7 cellular contexts compared by ENCODE assay signal in genomic region chr12:7019043-7019569, GRCh38. TPM values are rescaled to one million over a fixed set of nuclear protein-coding genes. Genes with fewer than 3 reads are reported as not detected.
DNase-seq lines count a peak whose midpoint lies in the region; ATAC-seq, FAIRE-seq and TF ChIP-seq lines count a peak whose summit lies in the region.

No MANE protein-coding gene starts in this region.

- H3K9me3 ChIP-seq in OCI-LY7 (ENCODE audit: low read length) (no peaks in the 10 kb centered on the region), sigmoid colon (no peaks in the 10 kb centered on the region)

- CTCF ChIA-PET in OCI-LY7 (lab: Charles Lee; ENCODE audit: unreplicated experiment): interaction anchor here (1.3 kb wide), 1 partner anchor 20 kb away, joined by 4 read pairs; no protein-coding TSS in a partner anchor

- peak overlapping the region; percentile 89 for H3K4me2 ChIP-seq in OCI-LY7 (ENCODE audit: low read length)

- TF ChIP-seq CTCF in OCI-LY7 (conservative IDR thresholded peaks at IDR 0.05; ENCODE audit: low read length) (no peak; the same call in 1 of the 2 replicates), epithelial cell of proximal tubule (conservative IDR thresholded peaks at IDR 0.05; ENCODE audit: low read depth, low read length) (no peak), sigmoid colon (IDR thresholded peaks at IDR 0.05) (peak in 1 of 4 experiments; percentile 12), D721Med (IDR thresholded peaks at IDR 0.05; ENCODE audit: insufficient read depth, missing control alignments) (no peak)

- no TSS peak for BruUV-seq in OCI-LY7 (replicated peaks; lab: Mats Ljungman, UMichigan)

- no peak for FAIRE-seq in D721Med (lab: Jason Lieb, UNC)

- TF ChIP-seq EP300 in sigmoid colon (IDR thresholded peaks at IDR 0.05): no peak

- DNase-seq in H7 (no peak), OCI-LY7 (ENCODE audit: low spot score) (no peak), epithelial cell of proximal tubule (ENCODE audit: low read depth) (no peak), sigmoid colon (no peak), D721Med (ENCODE audit: insufficient read length, low spot score) (no peak)
- no peak for DNase-seq in stimulated activated CD4-positive, alpha-beta T cell treated with anti-CD3 and anti-CD28 coated beads, Interleukin-2, amount 100 ng/mL, for 24 hours

- H3K4me3 ChIP-seq in H7 (ENCODE audit: insufficient read depth, low read depth, low read length) (peak overlapping the region; percentile 90), OCI-LY7 (ENCODE audit: low read depth, low read length, poor library complexity, severe bottlenecking) (peak overlapping the region; percentile 82), epithelial cell of proximal tubule (ENCODE audit: low read depth, low read length) (peak overlapping the region; percentile 95), sigmoid colon (peak overlapping the region; percentile 63 to 93 (median 74))

- POLR2A ChIA-PET in OCI-LY7 (lab: Charles Lee): interaction anchor here (0.7 to 2.6 kb wide), 5 partner anchors 11 to 102 kb away, joined by 3 to 10 read pairs (median 4); no protein-coding TSS in a partner anchor

- peaks cover 26% of the 10 kb centered on the region for H3K4me1 ChIP-seq in OCI-LY7 (ENCODE audit: insufficient read depth, low read length, poor library complexity, severe bottlenecking)
- peaks cover 0 to 24% (median 23%) of the 10 kb centered on the region in 4 donors for H3K4me1 ChIP-seq in sigmoid colon

- peaks cover 22% of the 10 kb centered on the region; the same call in 1 of the 2 replicates for H3K79me2 ChIP-seq in OCI-LY7 (ENCODE audit: insufficient read depth, low read depth, low read length)

- no peak for ATAC-seq in HG02852 (IDR thresholded peaks at IDR 0.05; ENCODE audit: unreplicated experiment)

- intact Hi-C loops in OCI-LY7 (cut with micrococcal nuclease; ENCODE audit: unreplicated experiment): loop anchor here (1.0 to 5.0 kb wide), 3 partner anchors 49 to 146 kb away; partner anchors contain the start of genes C1RL, EMG1, PHB2 and SPSB2
- intact Hi-C loops in sigmoid colon (cut with DNase I): loop anchor here (2.0 kb wide), 4 partner anchors 28 to 90 kb away; partner anchors contain the start of genes C12orf57, C1RL, EMG1 and PHB2

- no peaks in the 10 kb centered on the region for H3K9me2 ChIP-seq in OCI-LY7 (ENCODE audit: insufficient read depth, low read length)

- H3K27ac ChIP-seq in OCI-LY7 (ENCODE audit: low read depth, low read length, poor library complexity, severe bottlenecking): peak overlapping the region; percentile 78
- peak overlapping the region; percentile 80 to 95 (median 94) for H3K27ac ChIP-seq in sigmoid colon

- no peaks in the 10 kb centered on the region for H4K20me1 ChIP-seq in OCI-LY7 (ENCODE audit: insufficient read depth, low read length)

- TF ChIP-seq POLR2A in sigmoid colon (IDR thresholded peaks at IDR 0.05): no peak

- H3K27me3 ChIP-seq in H7 (ENCODE audit: control insufficient read depth, insufficient read depth, low read length) (no peaks in the 10 kb centered on the region), sigmoid colon (no peaks in the 10 kb centered on the region)

- H3K36me3 ChIP-seq in H7 (replicated peaks; ENCODE audit: control insufficient read depth, insufficient read depth, low read length) (no peaks in the 10 kb centered on the region), OCI-LY7 (ENCODE audit: insufficient read depth, low read length) (peaks cover 11% of the 10 kb centered on the region; the same call in 1 of the 2 replicates), sigmoid colon (peaks cover 0 to 4% (median 0%) of the 10 kb centered on the region in 4 donors)

- peak overlapping the region; percentile 66 for H2AFZ ChIP-seq in OCI-LY7 (ENCODE audit: low read length)

- WGBS in sigmoid colon, 2 donors: 2 to 17% methylated on average over 6 of the region's 6 CpGs

RNA-seq across cellular contexts. Expression of gene LPCAT3, which starts 0.8 kb away (rescaled TPM):
- total RNA-seq in H7 (2014; rRNA removed; shearing (Covaris generic)): 14.4 and 16.9 TPM in 2 replicates
- 11.6 and 17.4 TPM in 2 replicates for total RNA-seq in OCI-LY7 (2014; rRNA removed; shearing (Covaris generic))
- 29.7 TPM in 2 replicates for total RNA-seq in OCI-LY7 (2022)
- total RNA-seq in epithelial cell of proximal tubule: 14.9 and 27.1 TPM in 2 replicates
- 10 to 100 TPM; 18.6 to 27.0 (median 25.4) TPM for total RNA-seq in sigmoid colon
- 10 to 100 TPM in 2 of 3 donors, 1 to 10 TPM in 1; 7.8 to 47.9 (median 16.9) TPM for polyA plus RNA-seq in sigmoid colon

RNA-seq across cellular contexts. Expression of gene C1S, which starts 41.4 kb away (rescaled TPM):
- 4.4 and 4.8 TPM in 2 replicates for total RNA-seq in H7 (2014; rRNA removed; shearing (Covaris generic))
- total RNA-seq in OCI-LY7 (2014; rRNA removed; shearing (Covaris generic)): 5.2 and 9.8 TPM in 2 replicates
- total RNA-seq in OCI-LY7 (2022): 3.6 and 5.2 TPM in 2 replicates
- total RNA-seq in epithelial cell of proximal tubule: 1.3 TPM in 1 of 2 replicates, not detected in the other
- 100 to 1,000 TPM; 420 to 622 (median 463) TPM for total RNA-seq in sigmoid colon
- 100 to 1,000 TPM in 1 of 3 donors, 10 to 100 TPM in 2; 15.5 to 244 (median 52.9) TPM for polyA plus RNA-seq in sigmoid colon

RNA-seq across cellular contexts. Expression of gene EMG1, which starts 48.4 kb away (rescaled TPM):
- 56.6 and 59.5 TPM in 2 replicates for total RNA-seq in H7 (2014; rRNA removed; shearing (Covaris generic))
- 60.4 and 61.7 TPM in 2 replicates for total RNA-seq in OCI-LY7 (2014; rRNA removed; shearing (Covaris generic))
- total RNA-seq in OCI-LY7 (2022) (82.7 and 99.0 TPM in 2 replicates), epithelial cell of proximal tubule (81.5 and 138 TPM in 2 replicates), sigmoid colon (10 to 100 TPM; 18.8 to 32.3 (median 22.7) TPM)
- polyA plus RNA-seq in sigmoid colon: 10 to 100 TPM; 19.2 to 33.0 (median 21.3) TPM

RNA-seq across cellular contexts. Expression of gene PHB2, which starts 48.6 kb away (rescaled TPM):
- total RNA-seq in H7 (2014; rRNA removed; shearing (Covaris generic)): 482 and 560 TPM in 2 replicates
- total RNA-seq in OCI-LY7 (2014; rRNA removed; shearing (Covaris generic)): 330 and 358 TPM in 2 replicates
- total RNA-seq in OCI-LY7 (2022) (379 and 412 TPM in 2 replicates), epithelial cell of proximal tubule (287 and 559 TPM in 2 replicates), sigmoid colon (100 to 1,000 TPM; 211 to 327 (median 285) TPM)
- 100 to 1,000 TPM; 180 to 283 (median 184) TPM for polyA plus RNA-seq in sigmoid colon

Comparison
In these comparisons a context has a peak if more than half of its experiments do, and no peak if none do; other contexts are left out.
1. RNA of gene C1S, which starts 41.4 kb away (total RNA-seq): 420 to 622 TPM in sigmoid colon; 3.6 to 9.8 TPM in OCI-LY7, 4.4 to 4.8 TPM in H7 and 1.3 TPM in epithelial cell of proximal tubule; every median in the first group is over 10 times any median in the second.
2. Peak in every context shown above with its lines, with median percentiles within 50 percentile points of each other: H3K4me3 ChIP-seq.